ENCODE assay signal across 25 cellular contexts in the genomic region with DNA sequence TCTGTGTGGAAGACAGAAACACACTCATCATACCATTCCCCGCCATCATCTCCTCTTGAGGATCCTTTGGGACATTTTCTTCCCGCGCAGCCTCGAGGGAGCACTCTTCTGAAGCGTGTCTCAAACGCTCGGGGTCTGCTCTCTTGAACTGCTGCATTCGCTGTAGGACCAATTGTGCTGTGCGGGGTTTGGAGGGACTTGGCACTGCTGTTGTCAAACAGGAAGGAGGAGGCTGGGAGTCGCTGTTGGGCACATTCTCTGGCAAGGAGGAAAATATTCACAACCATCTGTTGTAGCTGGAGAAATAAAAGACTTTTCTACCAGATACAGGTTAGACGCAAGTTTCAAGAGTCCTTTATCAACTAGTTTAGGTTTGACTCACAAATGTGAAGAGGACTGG. TPM values are rescaled to one million over a fixed set of nuclear protein-coding genes. Genes with fewer than 3 reads are reported as not detected.
A peak's percentile ranks its signal among the peaks of the same experiment; 100 is the strongest.
DNase-seq lines count a peak whose midpoint lies in the region; ATAC-seq and TF ChIP-seq lines count a peak whose summit lies in the region.
"Had no signal": no experiment of that assay in that cellular context is flagged by ENCODE, and none has a peak within 500 bp of the region (broad histone marks: within the 10 kb centered on the region; RNA-seq: fewer than 3 reads in every experiment).

No MANE protein-coding gene starts in this region.

- no peaks in the 10 kb centered on the region for H3K27me3 ChIP-seq in BLaER1
- H3K27me3 ChIP-seq: BE2C had no signal

- ATAC-seq in HG03097 (IDR thresholded peaks at IDR 0.05; ENCODE audit: low FRiP score, unreplicated experiment) = no peak
- ATAC-seq in HG02588 (IDR thresholded peaks at IDR 0.05; ENCODE audit: unreplicated experiment) = no peak
- ATAC-seq: K562, Panc1 had no signal

- peaks cover 44% of the 10 kb centered on the region for H3K36me3 ChIP-seq in BLaER1

- H3K27me3 Mint-ChIP-seq in CD14-positive monocyte (ENCODE audit: low read depth in 3 of 3) = peaks cover 0 to 2% (median 0%) of the 10 kb centered on the region in 3 donors
- H3K27me3 Mint-ChIP-seq in activated naive CD4-positive, alpha-beta T cell treated with anti-CD3 and anti-CD28 coated beads for 36 hours (ENCODE audit: low read depth) = no peaks in the 10 kb centered on the region
- H3K27me3 Mint-ChIP-seq: CD4-positive, alpha-beta T cell had no signal

- no peak overlapping the region for H3K9ac ChIP-seq in BLaER1

- DNase-seq in CD14-positive monocyte (ENCODE audit: low spot score) (peak; percentile 17), NCI-H446 treated with DMSO at 0.1 percent for 48 hours (lab: John Stamatoyannopoulos, UW) (peak; percentile 19), mesenteric fat pad (ENCODE audit: low spot score) (peak; percentile 37), NCI-H2107 (lab: John Stamatoyannopoulos, UW) (no peak)
- no peak for DNase-seq in activated naive CD4-positive, alpha-beta T cell treated with anti-CD3 and anti-CD28 coated beads for 36 hours
- DNase-seq: BE2C; CD4-positive, alpha-beta T cell; DMS79; MV-4-11; NCI-H1105; NCI-H1436 treated with DMSO at 0.1 percent for 48 hours; NCI-H187 treated with DMSO at 0.1 percent for 48 hours; NCI-H69; SHP77 had no signal

- peaks cover 0 to 3% (median 0%) of the 10 kb centered on the region in 7 donors for H3K9me3 Mint-ChIP-seq in CD14-positive monocyte
- H3K9me3 Mint-ChIP-seq in activated naive CD4-positive, alpha-beta T cell treated with anti-CD3 and anti-CD28 coated beads for 36 hours = no peaks in the 10 kb centered on the region
- H3K9me3 Mint-ChIP-seq: CD4-positive, alpha-beta T cell had no signal

- no peak overlapping the region for H3K27ac Mint-ChIP-seq in CD14-positive monocyte
- H3K27ac Mint-ChIP-seq in activated naive CD4-positive, alpha-beta T cell treated with anti-CD3 and anti-CD28 coated beads for 36 hours = no peak overlapping the region
- H3K27ac Mint-ChIP-seq: CD4-positive, alpha-beta T cell had no signal

- no peaks in the 10 kb centered on the region for H3K9me3 ChIP-seq in BLaER1
- H3K9me3 ChIP-seq: BE2C had no signal

- no peaks in the 10 kb centered on the region for H4K20me1 ChIP-seq in BLaER1

- peaks cover 34% of the 10 kb centered on the region for H3K4me1 ChIP-seq in BLaER1
- H3K4me1 ChIP-seq: BE2C had no signal

- intact Hi-C loops in CD14-positive monocyte (cut with micrococcal nuclease) = no loop called here
- intact Hi-C loops in activated naive CD4-positive, alpha-beta T cell treated with anti-CD3 and anti-CD28 coated beads for 36 hours (cut with micrococcal nuclease) = no loop called here

- peaks cover 19% of the 10 kb centered on the region for H3K4me1 Mint-ChIP-seq in CD14-positive monocyte
- H3K4me1 Mint-ChIP-seq in activated naive CD4-positive, alpha-beta T cell treated with anti-CD3 and anti-CD28 coated beads for 36 hours (ENCODE audit: low read depth) = peaks cover 12% of the 10 kb centered on the region

- no peak for TF ChIP-seq CTCF in CD14-positive monocyte (IDR thresholded peaks at IDR 0.05)

- H3K4me2 ChIP-seq in BLaER1 = peak overlapping the region; percentile 50

- peaks cover 41 to 63% of the 10 kb centered on the region in 2 donors for H3K36me3 Mint-ChIP-seq in CD14-positive monocyte
- peaks cover 30% of the 10 kb centered on the region for H3K36me3 Mint-ChIP-seq in activated naive CD4-positive, alpha-beta T cell treated with anti-CD3 and anti-CD28 coated beads for 36 hours (ENCODE audit: low read depth)

- CTCF ChIA-PET in activated naive CD4-positive, alpha-beta T cell treated with anti-CD3 and anti-CD28 coated beads for 36 hours (lab: Charles Lee) = no interaction called here

- no peak overlapping the region for H3K27ac ChIP-seq in BLaER1
- H3K27ac ChIP-seq: RWPE1 had no signal

- no peak overlapping the region for H3K4me3 Mint-ChIP-seq in CD14-positive monocyte
- H3K4me3 Mint-ChIP-seq in activated naive CD4-positive, alpha-beta T cell treated with anti-CD3 and anti-CD28 coated beads for 36 hours = no peak overlapping the region
- H3K4me3 Mint-ChIP-seq: CD4-positive, alpha-beta T cell had no signal

- H3K4me3 ChIP-seq in BLaER1 = no peak overlapping the region
- H3K4me3 ChIP-seq: K562 had no signal

RNA-seq across cellular contexts. Expression of gene SLX4, which starts 5.0 kb away (rescaled TPM):
- polyA plus RNA-seq in CD14-positive monocyte = under 1 TPM; 0.12 to 0.71 TPM
- 4.4 TPM for total RNA-seq in mesenteric fat pad
- 10 to 100 TPM; 14.0 to 14.1 TPM for total RNA-seq in activated naive CD4-positive, alpha-beta T cell treated with anti-CD3 and anti-CD28 coated beads for 36 hours

RNA-seq across cellular contexts. Expression of gene NLRC3, which starts 29.2 kb away (rescaled TPM):
- under 1 TPM; 0.03 to 0.06 TPM for polyA plus RNA-seq in CD14-positive monocyte
- 1.2 TPM for total RNA-seq in mesenteric fat pad
- total RNA-seq in activated naive CD4-positive, alpha-beta T cell treated with anti-CD3 and anti-CD28 coated beads for 36 hours = 10 to 100 TPM; 14.4 TPM
- total RNA-seq: H4, LHCN-M2, MCF 10A, NCI-H460, SK-MEL-5 had no signal

RNA-seq across cellular contexts. Expression of gene DNASE1, which starts 48.0 kb away (rescaled TPM):
- 1 to 10 TPM in 1 of 2 donors, not detected in 1; 1.5 TPM for polyA plus RNA-seq in CD14-positive monocyte
- total RNA-seq in mesenteric fat pad = 4.3 TPM
- 10 to 100 TPM; 13.5 to 13.8 TPM for total RNA-seq in activated naive CD4-positive, alpha-beta T cell treated with anti-CD3 and anti-CD28 coated beads for 36 hours

Comparison
In these comparisons a context has a peak if more than half of its experiments do, and no peak if none do; other contexts are left out.
1. DNase-seq: peak in CD14-positive monocyte (single experiment), NCI-H446 treated with DMSO at 0.1 percent for 48 hours (single experiment) and mesenteric fat pad (single experiment); none in NCI-H2107 (single experiment) and activated naive CD4-positive, alpha-beta T cell treated with anti-CD3 and anti-CD28 coated beads for 36 hours (single experiment).